Comparison of ENCODE assay signal across 25 cellular contexts in the genomic region with DNA sequence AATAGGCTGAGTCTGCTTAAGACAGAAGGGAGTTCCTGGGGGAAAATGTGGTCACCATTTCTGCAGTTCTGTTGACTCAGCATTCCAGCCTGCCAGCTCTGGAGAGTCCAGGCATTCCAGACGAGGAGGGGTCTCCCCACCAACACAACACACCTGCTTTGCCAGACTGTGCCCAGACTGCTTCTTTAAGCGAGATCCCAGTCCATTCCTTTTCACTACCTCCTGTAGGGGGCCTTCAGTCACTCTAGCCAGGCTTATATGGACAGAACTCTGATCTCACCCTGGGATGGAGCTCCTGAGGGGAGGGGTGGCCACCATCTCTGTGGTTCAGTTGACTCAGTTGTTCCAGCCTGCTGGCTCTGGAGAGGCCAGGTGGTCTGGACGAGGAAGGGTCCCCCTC. TPM values are rescaled to one million over a fixed set of nuclear protein-coding genes. Genes with fewer than 3 reads are reported as not detected.
DNase-seq lines count a peak whose midpoint lies in the region; ATAC-seq, FAIRE-seq and TF ChIP-seq lines count a peak whose summit lies in the region.
"Had no signal": no experiment of that assay in that cellular context is flagged by ENCODE, and none has a peak within 500 bp of the region (broad histone marks: within the 10 kb centered on the region; RNA-seq: fewer than 3 reads in every experiment).

No MANE protein-coding gene starts in this region.

- no peak overlapping the region for H3K4me3 Mint-ChIP-seq in HFFc6
- H3K4me3 Mint-ChIP-seq: activated CD4-positive, alpha-beta T cell treated with anti-CD3 and anti-CD28 coated beads for 36 hours; naive thymus-derived CD8-positive, alpha-beta T cell; T-helper 2 cell treated with Interferon-gamma antibody and Interleukin-4, amounts not matched to agents 5 μg/mL and 100 μg/mL, for 36 hours had no signal

- BruUV-seq in K562 (replicated peaks; lab: Mats Ljungman, UMichigan) = no TSS peak

- H3K79me2 ChIP-seq in K562 (ENCODE audit: control insufficient read depth, insufficient read depth, low read length) = no peaks in the 10 kb centered on the region

- H3K4me3 ChIP-seq in K562 = no peak overlapping the region
- H3K4me3 ChIP-seq: coronary artery, smooth muscle cell had no signal

- ATAC-seq in K562 = peak; percentile 60; the same call in 2 of the 3 replicates
- ATAC-seq in HG02678 (IDR thresholded peaks at IDR 0.05; ENCODE audit: unreplicated experiment) = no peak
- no peak for ATAC-seq in GM19023 (IDR thresholded peaks at IDR 0.05; ENCODE audit: unreplicated experiment)
- ATAC-seq: activated CD4-positive, alpha-beta T cell treated with anti-CD3 and anti-CD28 coated beads for 36 hours; naive thymus-derived CD8-positive, alpha-beta T cell had no signal

- no peaks in the 10 kb centered on the region for H3K4me1 ChIP-seq in K562 (replicated peaks in 1 of 2; ENCODE audit: control insufficient read depth in 2 of 2, insufficient read depth in 2 of 2, low read length in 2 of 2)

- TF ChIP-seq CTCF in HFFc6 (IDR thresholded peaks at IDR 0.05) = peak; percentile 35; the same call in 1 of the 2 replicates
- peak in 2 of 3 experiments; percentile 22; a peak in 2 of 6 replicates for TF ChIP-seq CTCF in K562 (IDR thresholded peaks at IDR 0.05 in 2 of 3, conservative IDR thresholded peaks at IDR 0.05 in 1 of 3; ENCODE audit: insufficient read depth in 2 of 3, low read depth in 1 of 3, low read length in 3 of 3)

- no peak for TF ChIP-seq RAD21 in K562 (CRISPR knock-in tag; conservative IDR thresholded peaks at IDR 0.05 in 1 of 2, IDR thresholded peaks at IDR 0.05 in 1 of 2)

- no peak for FAIRE-seq in K562 (lab: Jason Lieb, UNC)
- FAIRE-seq: endothelial cell of umbilical vein had no signal

- H4K20me1 ChIP-seq in K562 (replicated peaks; ENCODE audit: control insufficient read depth, insufficient read depth, low read length) = no peaks in the 10 kb centered on the region

- no peak overlapping the region for H3K27ac Mint-ChIP-seq in HFFc6
- H3K27ac Mint-ChIP-seq: activated CD4-positive, alpha-beta T cell treated with anti-CD3 and anti-CD28 coated beads for 36 hours; T-helper 2 cell treated with Interferon-gamma antibody and Interleukin-4, amounts not matched to agents 5 μg/mL and 100 μg/mL, for 36 hours had no signal

- no peaks in the 10 kb centered on the region; a peak in 2 of 5 replicates for H3K27me3 ChIP-seq in K562 (ENCODE audit: control insufficient read depth in 2 of 2, insufficient read depth in 2 of 2, low read length in 2 of 2)

- TF ChIP-seq EP300 in K562 (IDR thresholded peaks at IDR 0.05; ENCODE audit: low read length) = no peak

- H3K9me3 Mint-ChIP-seq in HFFc6 = peaks cover 4% of the 10 kb centered on the region; the same call in 1 of the 2 replicates
- H3K9me3 Mint-ChIP-seq: T-helper 2 cell treated with Interferon-gamma antibody and Interleukin-4, amounts not matched to agents 5 μg/mL and 100 μg/mL, for 36 hours had no signal

- CTCF ChIA-PET in K562 (lab: Yijun Ruan, JAX; ENCODE audit: low intra/inter-chr PET ratio) = no interaction called here

- no peaks in the 10 kb centered on the region; the same call in 1 of the 2 replicates for H3K36me3 Mint-ChIP-seq in HFFc6 (ENCODE audit: low read depth)

- in situ Hi-C loops in K562 (cut with MboI) = loop anchor here (25.0 kb wide), 1 partner anchor 785 kb away; no protein-coding TSS in a partner anchor

- H3K9me1 ChIP-seq in K562 (ENCODE audit: control insufficient read depth, insufficient read depth, low read length) = no peaks in the 10 kb centered on the region

- no peaks in the 10 kb centered on the region for H3K36me3 ChIP-seq in K562 (ENCODE audit: control insufficient read depth, insufficient read depth, low read length)

- H3K27ac ChIP-seq in K562 (ENCODE audit: extremely low read depth, low read depth, low read length) = no peak overlapping the region
- H3K27ac ChIP-seq: coronary artery had no signal

- POLR2A ChIA-PET in K562 (lab: Yijun Ruan, JAX) = no interaction called here

- H3K9me3 ChIP-seq in K562 (replicated peaks; ENCODE audit: control insufficient read depth, insufficient read depth, low read depth, low read length) = no peaks in the 10 kb centered on the region

- DNase-seq in ELF-1 (ENCODE audit: low read depth, low spot score) (peak; percentile 69), HFFc6 (no peak), K562 (ENCODE audit: extremely low read depth in 1 of 4, low spot score in 3 of 4) (peak in 1 of 4 experiments; percentile 7), islet precursor cell (peak; percentile 64), NCI-H2171 (lab: John Stamatoyannopoulos, UW) (no peak)
- DNase-seq: activated CD4-positive, alpha-beta T cell treated with anti-CD3 and anti-CD28 coated beads for 36 hours; activated CD8-positive, alpha-beta memory T cell treated with anti-CD3 and anti-CD28 coated beads, Interleukin-2, amount 50 U/mL, for 4 hours; activated effector memory CD4-positive, alpha-beta T cell treated with anti-CD3 and anti-CD28 coated beads, Interleukin-2, amount 50 U/mL, for 16 hours; amygdala; Calu3; mammary epithelial cell; naive thymus-derived CD8-positive, alpha-beta T cell; NCI-H1436 treated with DMSO at 0.1 percent for 48 hours; NCI-H446; posterior cingulate gyrus had no signal

- H2AFZ ChIP-seq in K562 (ENCODE audit: low read depth, low read length) = no peak overlapping the region

- intact Hi-C loops in K562 (cut with micrococcal nuclease) = no loop called here

- WGBS in K562 (ENCODE audit: insufficient coverage, low coverage, missing lambda C conversion rate) = 0% methylated on average over 3 of the region's 3 CpGs

- no peak overlapping the region for H3K9ac ChIP-seq in K562 (ENCODE audit: insufficient read depth in 1 of 2, low read depth in 2 of 2, low read length in 2 of 2)

- TF ChIP-seq POLR2A in K562 (conservative IDR thresholded peaks at IDR 0.05) = no peak

- H3K27me3 Mint-ChIP-seq in HFFc6 (ENCODE audit: insufficient read depth) = peaks cover 31% of the 10 kb centered on the region

- no peak overlapping the region for H3K4me2 ChIP-seq in K562 (ENCODE audit: insufficient read depth, low read length)
- H3K4me2 ChIP-seq: smooth muscle cell had no signal

- H3K4me1 Mint-ChIP-seq in HFFc6 (ENCODE audit: low read depth) = no peaks in the 10 kb centered on the region; the same call in 1 of the 2 replicates
- H3K4me1 Mint-ChIP-seq: activated CD4-positive, alpha-beta T cell treated with anti-CD3 and anti-CD28 coated beads for 36 hours; naive thymus-derived CD8-positive, alpha-beta T cell had no signal

TF ChIP-seq in K562, 482 proteins besides CTCF, POLR2A, EP300 and RAD21:
- TF ChIP-seq FOSL1 (tag; conservative IDR thresholded peaks at IDR 0.05) = no peak
- peak; percentile 52; the same call in 1 of the 2 replicates for TF ChIP-seq ZNF316 (IDR thresholded peaks at IDR 0.05)
- no peak for TF ChIP-seq BRD4 (IDR thresholded peaks at IDR 0.05)
- no peak for TF ChIP-seq TCF3 (CRISPR knock-in tag; IDR thresholded peaks at IDR 0.05)

RNA-seq across cellular contexts. Expression of a gene that starts 48.5 kb away (rescaled TPM):
- not detected for total RNA-seq in HFFc6 (2021; fragmentation: NEBNext Ultra II Directional; extraction: Animal tissue kit (Norgen Biotek cat#: 25700))
- not detected in 2 replicates for total RNA-seq in K562 (2011; cell fraction: chromatin; rRNA removed; ENCODE audit: low replicate concordance)
- not detected in 2 replicates for total RNA-seq in K562 (2011; cell fraction: nucleolus; rRNA removed)
- total RNA-seq in K562 (2011; cell fraction: nucleoplasm; rRNA removed) = not detected in 2 replicates
- total RNA-seq in K562 (2014; rRNA removed) (not detected in 2 replicates), K562 (2014; rRNA removed; fragmentation: Illumina TruSeq; extraction: Trizol) (not detected in 2 replicates), K562 (2015; rRNA removed; fragmentation: Illumina TruSeq; extraction: Trizol) (not detected in 2 replicates), K562 (2021) (not detected in 2 replicates)
- polyA plus RNA-seq in K562 (2011; rRNA removed) (not detected in 2 replicates), K562 (2014; fragmentation: Illumina TruSeq; extraction: Trizol) (not detected in 2 replicates), K562 (2014; fragmentation: Nextera tagmentation; extraction: Ambion mirVana) (not detected), K562 (2014; rRNA removed) (not detected in 2 replicates)
- not detected in 2 replicates for polyA plus RNA-seq in K562 (2011; cell fraction: cytosol; rRNA removed)
- polyA plus RNA-seq in K562 (2011; cell fraction: nucleus; rRNA removed) = not detected in 2 replicates
- polyA plus RNA-seq in K562 (2012) = not detected in 2 replicates
- polyA minus RNA-seq in K562 (2011; rRNA and poly(A)+ RNA removed) = not detected in 2 replicates
- polyA minus RNA-seq in K562 (2011; cell fraction: cytosol; rRNA and poly(A)+ RNA removed) = not detected in 2 replicates
- not detected in 2 replicates for polyA minus RNA-seq in K562 (2011; cell fraction: nucleus; rRNA and poly(A)+ RNA removed)
- total RNA-seq: activated CD4-positive, alpha-beta T cell treated with anti-CD3 and anti-CD28 coated beads for 36 hours; Calu3; endothelial cell of umbilical vein; glomerular endothelial cell; HT-29; mammary epithelial cell; naive thymus-derived CD8-positive, alpha-beta T cell; smooth muscle cell; temporal lobe had no signal
- polyA plus RNA-seq: BJ; endothelial cell of umbilical vein; mammary epithelial cell; naive thymus-derived CD8-positive, alpha-beta T cell; smooth muscle cell had no signal

Comparison
In these comparisons a context has a peak if more than half of its experiments do, and no peak if none do; other contexts are left out.
1. DNase-seq: peak in ELF-1 (single experiment) and islet precursor cell (single experiment); none in HFFc6 (single experiment) and NCI-H2171 (single experiment).